ENCODE assay signal across 16 cellular contexts in genomic region chr7:26550492-26550891, GRCh38.
"Had no signal": no experiment of that assay in that cellular context is flagged by ENCODE, and none has a peak within 500 bp of the region (broad histone marks: within the 10 kb centered on the region; RNA-seq: fewer than 3 reads in every experiment).

No MANE protein-coding gene starts in this region.

- H3K4me3 Mint-ChIP-seq: activated B cell treated with CpG ODN at 0.5 μM for 24 hours; activated CD4-positive, alpha-beta T cell treated with anti-CD3 and anti-CD28 coated beads, Interleukin-2, amount 10 ng/mL, durations not matched to agents 7 days and 5 days; dendritic cell treated with granulocyte-macrophage colony-stimulating factor and Interleukin-4, amounts not matched to agents 40 ng/mL and 50 ng/mL, for 4 days; neural progenitor cell had no signal

- H3K9me3 ChIP-seq: gastrocnemius medialis, lower lobe of right lung, psoas muscle, transverse colon, vagina had no signal

- H3K4me1 Mint-ChIP-seq: activated B cell treated with CpG ODN at 0.5 μM for 24 hours; activated CD4-positive, alpha-beta T cell treated with anti-CD3 and anti-CD28 coated beads, Interleukin-2, amount 10 ng/mL, durations not matched to agents 7 days and 5 days had no signal

- H3K36me3 Mint-ChIP-seq: neural progenitor cell had no signal

- H3K27ac Mint-ChIP-seq: activated B cell treated with CpG ODN at 0.5 μM for 24 hours; activated CD4-positive, alpha-beta T cell treated with anti-CD3 and anti-CD28 coated beads, Interleukin-2, amount 10 ng/mL, durations not matched to agents 7 days and 5 days; dendritic cell treated with granulocyte-macrophage colony-stimulating factor and Interleukin-4, amounts not matched to agents 40 ng/mL and 50 ng/mL, for 4 days; neural progenitor cell had no signal

- H3K27ac ChIP-seq: gastrocnemius medialis, neural progenitor cell, psoas muscle, transverse colon, vagina had no signal

- H3K4me3 ChIP-seq: gastrocnemius medialis, heart left ventricle, lower lobe of right lung, neural progenitor cell, psoas muscle, transverse colon, vagina had no signal

- ATAC-seq: gastrocnemius medialis; heart left ventricle; left cardiac atrium; sciatic nerve; stimulated activated naive CD8-positive, alpha-beta T cell treated with anti-CD3 and anti-CD28 coated beads, Interleukin-15, Interleukin-2, amounts not matched to agents 100 U/mL and 50 U/mL, for 24 hours had no signal

- H3K9me3 Mint-ChIP-seq: activated B cell treated with CpG ODN at 0.5 μM for 24 hours; activated CD4-positive, alpha-beta T cell treated with anti-CD3 and anti-CD28 coated beads, Interleukin-2, amount 10 ng/mL, durations not matched to agents 7 days and 5 days; dendritic cell treated with granulocyte-macrophage colony-stimulating factor and Interleukin-4, amounts not matched to agents 40 ng/mL and 50 ng/mL, for 4 days; neural progenitor cell had no signal

- H3K36me3 ChIP-seq: gastrocnemius medialis, heart left ventricle, lower lobe of right lung, neural progenitor cell, transverse colon, vagina had no signal

- H3K27me3 ChIP-seq: neural progenitor cell, transverse colon, vagina had no signal

- DNase-seq: activated B cell treated with CpG ODN at 0.5 μM for 24 hours; activated CD4-positive, alpha-beta T cell treated with anti-CD3 and anti-CD28 coated beads, Interleukin-2, amount 10 ng/mL, durations not matched to agents 7 days and 5 days; aorta; effector memory CD4-positive, alpha-beta T cell; gastrocnemius medialis; heart left ventricle; left cardiac atrium; lower lobe of right lung; midbrain; psoas muscle; stimulated activated naive CD8-positive, alpha-beta T cell treated with anti-CD3 and anti-CD28 coated beads, Interleukin-15, Interleukin-2, amounts not matched to agents 100 U/mL and 50 U/mL, for 24 hours; transverse colon had no signal

- H3K4me1 ChIP-seq: gastrocnemius medialis, lower lobe of right lung, neural progenitor cell, psoas muscle, vagina had no signal
